In the genomic region with DNA sequence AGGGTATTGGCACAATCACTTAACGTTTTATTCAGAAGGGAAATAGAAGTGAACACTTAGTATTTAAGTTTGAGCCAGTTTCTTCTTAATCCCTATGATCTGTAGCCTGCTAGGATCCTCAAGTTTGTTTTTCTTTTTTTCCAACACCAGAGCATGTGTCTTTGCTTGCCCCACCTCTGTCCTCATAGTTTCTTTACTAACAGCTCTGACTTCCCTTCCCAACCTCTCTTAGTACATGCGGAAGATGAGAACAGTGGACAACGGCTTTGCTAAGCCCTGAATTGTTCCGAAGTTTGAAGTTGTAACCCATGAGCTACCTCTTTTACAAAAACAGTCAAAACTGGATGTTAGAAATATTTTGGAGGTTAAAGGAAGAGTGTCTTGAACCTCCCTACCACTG, we compare ENCODE assay signal across 10 cellular contexts.
DNase-seq lines count a peak whose midpoint lies in the region; ATAC-seq and TF ChIP-seq lines count a peak whose summit lies in the region.
"Had no signal": no experiment of that assay in that cellular context is flagged by ENCODE, and none has a peak within 500 bp of the region (broad histone marks: within the 10 kb centered on the region; RNA-seq: fewer than 3 reads in every experiment).

No MANE protein-coding gene starts in this region.

- peaks cover 0 to 4% of the 10 kb centered on the region in 2 donors for H3K4me1 Mint-ChIP-seq in natural killer cell treated with Interleukin-12 subunit alpha and Interleukin-12 subunit beta and Interleukin-15 and Interleukin-18, amount 100 ng/mL, for 72 hours (ENCODE audit: low read depth in 2 of 2)
- peaks cover 2% of the 10 kb centered on the region for H3K4me1 Mint-ChIP-seq in endodermal cell

- no peaks in the 10 kb centered on the region for H4K20me1 ChIP-seq in PC-3 (ENCODE audit: low read length)

- no peaks in the 10 kb centered on the region for H3K79me2 ChIP-seq in PC-3 (ENCODE audit: low read length)

- no TSS peak for BruUV-seq in PC-3 (replicated peaks; lab: Mats Ljungman, UMichigan)

- no peak overlapping the region for H3K27ac Mint-ChIP-seq in natural killer cell treated with Interleukin-12 subunit alpha and Interleukin-12 subunit beta and Interleukin-15 and Interleukin-18, amount 100 ng/mL, for 72 hours
- no peak overlapping the region for H3K27ac Mint-ChIP-seq in endodermal cell

- H3F3A ChIP-seq in PC-3 (ENCODE audit: low read length, unreplicated experiment): no peaks in the 10 kb centered on the region

- H3K27me3 ChIP-seq in PC-3 (ENCODE audit: low read length) (no peaks in the 10 kb centered on the region), endodermal cell (ENCODE audit: control insufficient read depth, insufficient read depth, low read length, poor library complexity, severe bottlenecking) (no peaks in the 10 kb centered on the region)

- H3K9ac ChIP-seq in PC-3 (ENCODE audit: low read length) (no peak overlapping the region), endodermal cell (ENCODE audit: extremely low read depth, low read length, poor library complexity, severe bottlenecking) (no peak overlapping the region)

- H3K9me3 ChIP-seq in PC-3 (ENCODE audit: low read length) (no peaks in the 10 kb centered on the region), endodermal cell (ENCODE audit: control insufficient read depth, low read length) (no peaks in the 10 kb centered on the region)

- peak; percentile 32 for ATAC-seq in GM18858 (IDR thresholded peaks at IDR 0.05; ENCODE audit: unreplicated experiment)
- ATAC-seq in HG02840 (IDR thresholded peaks at IDR 0.05; ENCODE audit: low FRiP score, unreplicated experiment): peak; percentile 22
- ATAC-seq in PC-3: peak; percentile 46
- no peak for ATAC-seq in natural killer cell treated with Interleukin-12 subunit alpha and Interleukin-12 subunit beta and Interleukin-15 and Interleukin-18, amount 100 ng/mL, for 72 hours
- ATAC-seq: Panc1 had no signal

- H2AFZ ChIP-seq in PC-3 (ENCODE audit: low read length): peak overlapping the region; percentile 80

- H3K4me1 ChIP-seq in PC-3 (ENCODE audit: insufficient read depth, low read length): no peaks in the 10 kb centered on the region
- peaks cover 3% of the 10 kb centered on the region for H3K4me1 ChIP-seq in endodermal cell (ENCODE audit: control insufficient read depth, insufficient read depth, low read length)

- H3K9me3 Mint-ChIP-seq in natural killer cell treated with Interleukin-12 subunit alpha and Interleukin-12 subunit beta and Interleukin-15 and Interleukin-18, amount 100 ng/mL, for 72 hours: peaks cover 6% of the 10 kb centered on the region
- H3K9me3 Mint-ChIP-seq in endodermal cell: no peaks in the 10 kb centered on the region

- no peak for DNase-seq in PC-3
- no peak for DNase-seq in natural killer cell treated with Interleukin-12 subunit alpha and Interleukin-12 subunit beta and Interleukin-15 and Interleukin-18, amount 100 ng/mL, for 72 hours (ENCODE audit: low spot score)
- DNase-seq in OCI-M2 (lab: John Stamatoyannopoulos, UW; ENCODE audit: unreplicated experiment): no peak
- DNase-seq in endodermal cell: no peak
- no peak for DNase-seq in effector CD8-positive, alpha-beta T cell (lab: John Stamatoyannopoulos, UW)
- DNase-seq in iPS-NIHi11 (ENCODE audit: low spot score): no peak
- DNase-seq: stimulated activated CD4-positive, alpha-beta T cell treated with anti-CD3 and anti-CD28 coated beads, Interleukin-4, amount 100 ng/mL, for 4 hours had no signal

- intact Hi-C loops in PC-3 (cut with micrococcal nuclease): no loop called here

- no peaks in the 10 kb centered on the region for H3K9me2 ChIP-seq in PC-3 (replicated peaks; ENCODE audit: low read length)

- H3K4me3 ChIP-seq in PC-3 (ENCODE audit: low read length): peak overlapping the region; percentile 50
- no peak overlapping the region for H3K4me3 ChIP-seq in endodermal cell (ENCODE audit: low read length)

- peak overlapping the region; percentile 18 for H3K4me3 Mint-ChIP-seq in natural killer cell treated with Interleukin-12 subunit alpha and Interleukin-12 subunit beta and Interleukin-15 and Interleukin-18, amount 100 ng/mL, for 72 hours
- H3K4me3 Mint-ChIP-seq in endodermal cell: no peak overlapping the region

- H3K36me3 ChIP-seq in PC-3 (ENCODE audit: low read depth, low read length) (no peaks in the 10 kb centered on the region), endodermal cell (ENCODE audit: control insufficient read depth, insufficient read depth, low read length) (no peaks in the 10 kb centered on the region)

- WGBS in endodermal cell (ENCODE audit: insufficient coverage in 1 of 2, insufficient read length in 1 of 2), 2 experiments: 88 to 95% methylated on average over 2 to 4 of the region's 4 CpGs

- CTCF ChIA-PET in PC-3 (lab: Charles Lee): no interaction called here

- TF ChIP-seq CTCF in PC-3 (conservative IDR thresholded peaks at IDR 0.05; ENCODE audit: low read depth, low read length): no peak
- TF ChIP-seq CTCF in endodermal cell (conservative IDR thresholded peaks at IDR 0.05): no peak

- H3K27ac ChIP-seq in PC-3 (ENCODE audit: low read length): no peak overlapping the region
- H3K27ac ChIP-seq in endodermal cell (ENCODE audit: low read depth, low read length): no peak overlapping the region

- H3K4me2 ChIP-seq in PC-3 (ENCODE audit: low read length): peak overlapping the region; percentile 76

- POLR2A ChIA-PET in PC-3 (lab: Charles Lee; ENCODE audit: unreplicated experiment): no interaction called here

- no peaks in the 10 kb centered on the region for H3K27me3 Mint-ChIP-seq in natural killer cell treated with Interleukin-12 subunit alpha and Interleukin-12 subunit beta and Interleukin-15 and Interleukin-18, amount 100 ng/mL, for 72 hours
- peaks cover 6% of the 10 kb centered on the region for H3K27me3 Mint-ChIP-seq in endodermal cell (ENCODE audit: insufficient read depth)

- H3K36me3 Mint-ChIP-seq in natural killer cell treated with Interleukin-12 subunit alpha and Interleukin-12 subunit beta and Interleukin-15 and Interleukin-18, amount 100 ng/mL, for 72 hours: no peaks in the 10 kb centered on the region
- H3K36me3 Mint-ChIP-seq in endodermal cell (ENCODE audit: low read depth): no peaks in the 10 kb centered on the region

Comparison
In these comparisons a context has a peak if more than half of its experiments do, and no peak if none do; other contexts are left out.
1. ATAC-seq: peak in GM18858 (single experiment), HG02840 (single experiment) and PC-3 (single experiment); none in natural killer cell treated with Interleukin-12 subunit alpha and Interleukin-12 subunit beta and Interleukin-15 and Interleukin-18, amount 100 ng/mL, for 72 hours (0 of 2).